Comparison of ENCODE assay signal across 22 cellular contexts in genomic region chr10:37803269-37803668, GRCh38.
"Had no signal": no experiment of that assay in that cellular context is flagged by ENCODE, and none has a peak within 500 bp of the region (broad histone marks: within the 10 kb centered on the region; RNA-seq: fewer than 3 reads in every experiment).

No MANE protein-coding gene starts in this region.

- H3K36me3 ChIP-seq: colonic mucosa, esophagus squamous epithelium had no signal

- H3K4me3 ChIP-seq: colonic mucosa, dorsolateral prefrontal cortex, esophagus squamous epithelium, mucosa of descending colon, suprapubic skin, tibial nerve had no signal

- H3K27me3 ChIP-seq: colonic mucosa, dorsolateral prefrontal cortex, esophagus squamous epithelium, suprapubic skin, tibial nerve had no signal

- H3K27ac ChIP-seq: colonic mucosa, dorsolateral prefrontal cortex, esophagus squamous epithelium, suprapubic skin, tibial nerve had no signal

- DNase-seq: activated CD4-positive, alpha-beta T cell treated with anti-CD3 and anti-CD28 coated beads for 1 hour; activated CD8-positive, alpha-beta memory T cell treated with anti-CD3 and anti-CD28 coated beads, Interleukin-2, amount 50 U/mL, for 48 hours; activated naive CD4-positive, alpha-beta T cell treated with Interleukin-2 at 50 U/mL for 16 hours; activated naive CD8-positive, alpha-beta T cell treated with anti-CD3 and anti-CD28 coated beads for 36 hours; activated T-cell treated with anti-CD3 and anti-CD28 coated beads, Interleukin-2, amount 50 U/mL, for 4 hours; colonic mucosa; dorsolateral prefrontal cortex; effector memory CD8-positive, alpha-beta T cell; esophagus squamous epithelium; hippocampal formation; kidney glomerular epithelial cell; mesenchymal stem cell; mucosa of descending colon; nucleus accumbens; small intestine; stimulated activated CD4-positive, alpha-beta T cell treated with anti-CD3 and anti-CD28 coated beads, Interleukin-2, amount 100 ng/mL, for 24 hours; stimulated activated naive CD8-positive, alpha-beta T cell treated with anti-CD3 and anti-CD28 coated beads, Interleukin-15, amount 100 ng/mL, for 72 hours; T-helper 9 cell had no signal

- H3K9me3 ChIP-seq: colonic mucosa, mucosa of descending colon, suprapubic skin had no signal

- H3K4me1 ChIP-seq: colonic mucosa, esophagus squamous epithelium, suprapubic skin, tibial nerve had no signal

- ATAC-seq: activated T-cell treated with anti-CD3 and anti-CD28 coated beads, Interleukin-2, amount 50 U/mL, for 4 hours; effector memory CD8-positive, alpha-beta T cell; mucosa of descending colon; sciatic nerve; stimulated activated effector memory CD8-positive, alpha-beta T cell treated with anti-CD3 and anti-CD28 coated beads, Interleukin-12 subunit alpha, Interleukin-12 subunit beta, amount 100 ng/mL, for 72 hours; stimulated activated naive CD8-positive, alpha-beta T cell treated with anti-CD3 and anti-CD28 coated beads, Interleukin-15, amount 100 ng/mL, for 72 hours had no signal
